Comparison of ENCODE assay signal across 18 cellular contexts in genomic region chr13:40530961-40531360, GRCh38.
"Had no signal": no experiment of that assay in that cellular context is flagged by ENCODE, and none has a peak within 500 bp of the region (broad histone marks: within the 10 kb centered on the region; RNA-seq: fewer than 3 reads in every experiment).

No MANE protein-coding gene starts in this region.

- H3K27me3 ChIP-seq: adrenal gland, gastrocnemius medialis, heart right ventricle, neutrophil had no signal

- FAIRE-seq: islet of Langerhans, small intestine had no signal

- H3K9me3 Mint-ChIP-seq: activated T-helper 17 cell treated with anti-CD3 and anti-CD28 coated beads, Interleukin-2, amount 50 U/mL, for 72 hours had no signal

- H3K27me3 Mint-ChIP-seq: activated T-helper 17 cell treated with anti-CD3 and anti-CD28 coated beads, Interleukin-2, amount 50 U/mL, for 72 hours; naive thymus-derived CD8-positive, alpha-beta T cell; stimulated activated memory B cell treated with anti-CD40 and anti-IgM and Interleukin-4, amounts not matched to agents 10 μg/mL and 1 μg/mL and 100 μg/mL, for 72 hours; type B pancreatic cell had no signal

- H3K9me3 ChIP-seq: adrenal gland, neutrophil had no signal

- H3K4me3 Mint-ChIP-seq: activated naive CD4-positive, alpha-beta T cell treated with anti-CD3 and anti-CD28 coated beads for 36 hours; activated T-helper 17 cell treated with anti-CD3 and anti-CD28 coated beads, Interleukin-2, amount 50 U/mL, for 72 hours; naive thymus-derived CD8-positive, alpha-beta T cell; stimulated activated memory B cell treated with anti-CD40 and anti-IgM and Interleukin-4, amounts not matched to agents 10 μg/mL and 1 μg/mL and 100 μg/mL, for 72 hours; type B pancreatic cell had no signal

- ATAC-seq: activated T-helper 17 cell treated with anti-CD3 and anti-CD28 coated beads, Interleukin-2, amount 50 U/mL, for 72 hours; gastrocnemius medialis; heart right ventricle; naive thymus-derived CD8-positive, alpha-beta T cell; right cardiac atrium; stimulated activated memory B cell treated with anti-CD40 and anti-IgM and Interleukin-4, amounts not matched to agents 10 μg/mL and 1 μg/mL and 100 μg/mL, for 72 hours had no signal

- H3K4me1 ChIP-seq: adrenal gland, heart right ventricle had no signal

- H3K27ac ChIP-seq: adrenal gland, gastrocnemius medialis, heart right ventricle, neutrophil had no signal

- H3K4me1 Mint-ChIP-seq: stimulated activated memory B cell treated with anti-CD40 and anti-IgM and Interleukin-4, amounts not matched to agents 10 μg/mL and 1 μg/mL and 100 μg/mL, for 72 hours had no signal

- H3K36me3 ChIP-seq: adrenal gland, gastrocnemius medialis, heart right ventricle, neutrophil had no signal

- H3K27ac Mint-ChIP-seq: activated naive CD4-positive, alpha-beta T cell treated with anti-CD3 and anti-CD28 coated beads for 36 hours; stimulated activated memory B cell treated with anti-CD40 and anti-IgM and Interleukin-4, amounts not matched to agents 10 μg/mL and 1 μg/mL and 100 μg/mL, for 72 hours; type B pancreatic cell had no signal

- DNase-seq: activated CD4-positive, alpha-beta T cell treated with anti-CD3 and anti-CD28 coated beads for 48 hours; activated naive CD4-positive, alpha-beta T cell treated with anti-CD3 and anti-CD28 coated beads for 36 hours; adrenal gland; caudate nucleus; cortex of kidney; effector CD8-positive, alpha-beta T cell; gastrocnemius medialis; heart right ventricle; naive thymus-derived CD8-positive, alpha-beta T cell; posterior cingulate gyrus; right cardiac atrium; small intestine; T1000 had no signal

- H3K4me3 ChIP-seq: adrenal gland, gastrocnemius medialis, heart right ventricle had no signal
